In the genomic region with DNA sequence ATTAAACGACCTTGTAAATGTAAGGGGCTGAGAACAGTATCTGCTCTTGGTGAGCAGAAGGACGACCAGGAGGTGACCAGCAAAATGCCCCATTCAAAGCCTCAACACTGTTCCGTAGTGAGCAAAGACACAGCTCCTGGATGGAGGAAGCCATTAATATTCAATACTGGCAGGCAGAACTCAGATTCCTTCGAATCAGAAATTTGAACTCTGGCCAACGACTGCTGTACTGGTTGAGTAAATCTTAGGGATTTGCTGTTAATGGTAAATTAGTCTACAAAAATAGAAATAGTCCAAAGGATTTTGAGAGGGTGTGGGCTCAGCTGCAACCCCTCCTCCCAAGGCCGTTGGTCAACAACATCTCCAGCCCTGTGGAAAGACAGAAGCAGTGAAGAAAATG, we compare ENCODE assay signal across 15 cellular contexts.
"Had no signal": no experiment of that assay in that cellular context is flagged by ENCODE, and none has a peak within 500 bp of the region (broad histone marks: within the 10 kb centered on the region; RNA-seq: fewer than 3 reads in every experiment).

No MANE protein-coding gene starts in this region.

- H3K27ac ChIP-seq: brain microvascular endothelial cell, gastroesophageal sphincter, lower lobe of right lung, neural progenitor cell, pancreas, WERI-Rb-1 had no signal

- ATAC-seq: gastroesophageal sphincter; lower lobe of right lung; pancreas; stimulated activated memory B cell treated with anti-CD40 and anti-IgM and Interleukin-4, amounts not matched to agents 10 μg/mL and 1 μg/mL and 100 μg/mL, for 72 hours; T-helper 17 cell had no signal

- H3K36me3 ChIP-seq: brain microvascular endothelial cell, gastroesophageal sphincter, lower lobe of right lung, neural progenitor cell, pancreas, WERI-Rb-1 had no signal

- H3K4me1 ChIP-seq: lower lobe of right lung, pancreas had no signal

- H2AFZ ChIP-seq: neural progenitor cell had no signal

- H3K9me3 ChIP-seq: gastroesophageal sphincter, lower lobe of right lung, pancreas had no signal

- H3K9ac ChIP-seq: neural progenitor cell had no signal

- H3K27me3 ChIP-seq: brain microvascular endothelial cell, neural progenitor cell had no signal

- H3K4me2 ChIP-seq: neural progenitor cell had no signal

- DNase-seq: activated CD4-positive, alpha-beta T cell treated with anti-CD3 and anti-CD28 coated beads, Interleukin-2, amount 50 U/mL, for 48 hours; activated effector memory CD4-positive, alpha-beta T cell treated with Interleukin-2 at 50 U/mL for 16 hours; activated T-cell treated with anti-CD3 and anti-CD28 coated beads, Interleukin-2, amount 50 U/mL, for 1 hour; amniotic stem cell; brain microvascular endothelial cell; effector memory CD4-positive, alpha-beta T cell; lower lobe of right lung; midbrain; pancreas; stimulated activated CD4-positive, alpha-beta T cell treated with anti-CD3 and anti-CD28 coated beads, Interleukin-2, amount 100 ng/mL, for 48 hours; T-helper 17 cell; WERI-Rb-1 had no signal

- H3K4me3 ChIP-seq: gastroesophageal sphincter, lower lobe of right lung, neural progenitor cell, pancreas had no signal
